Comparison of ENCODE assay signal across 9 cellular contexts in the genomic region with DNA sequence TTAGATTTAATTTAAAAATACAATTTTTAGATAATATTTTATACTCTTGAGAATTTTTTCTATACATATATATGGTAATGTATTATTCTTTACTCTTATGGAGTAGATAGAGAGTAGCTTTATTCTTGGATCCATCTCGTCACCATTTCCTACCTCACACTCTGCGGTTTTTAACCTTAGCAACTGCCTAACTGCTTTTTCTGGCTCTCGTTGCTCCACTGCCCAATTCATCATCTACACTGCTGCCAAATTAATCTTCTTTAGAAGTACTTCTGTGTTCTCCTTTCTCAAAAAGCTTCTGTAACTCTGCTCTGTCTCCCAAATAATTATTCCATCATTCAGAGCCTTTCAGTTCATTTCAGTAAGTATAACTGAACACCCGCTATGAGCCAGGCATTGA.
"Had no signal": no experiment of that assay in that cellular context is flagged by ENCODE, and none has a peak within 500 bp of the region (broad histone marks: within the 10 kb centered on the region; RNA-seq: fewer than 3 reads in every experiment).

No MANE protein-coding gene starts in this region.

- H3K4me1 ChIP-seq: thyroid gland had no signal

- H3K27me3 ChIP-seq: ovary, thyroid gland had no signal

- H3K36me3 ChIP-seq: ovary had no signal

- H3K4me3 ChIP-seq: ovary, thyroid gland had no signal

- DNase-seq: activated CD4-positive, alpha-beta T cell treated with anti-CD3 and anti-CD28 coated beads, Interleukin-2, amount 10 ng/mL, durations not matched to agents 24 days and 14 days; activated CD4-positive, CD25-positive, alpha-beta regulatory T cell; activated gamma-delta T cell treated with Interleukin-2 at 50 U/mL for 16 hours; amniotic stem cell; ovary; stimulated activated CD4-positive, alpha-beta T cell treated with anti-CD3 and anti-CD28 coated beads, Interleukin-2, amount 100 ng/mL, for 48 hours; thyroid gland had no signal

- ATAC-seq: left lobe of liver; stimulated activated memory B cell treated with anti-CD40 and anti-IgM and Interleukin-4, amounts not matched to agents 10 μg/mL and 1 μg/mL and 100 μg/mL, for 72 hours had no signal

- H3K27ac ChIP-seq: ovary, thyroid gland had no signal

- H3K9me3 ChIP-seq: ovary, thyroid gland had no signal
